In genomic region chr1:218361298-218362065, GRCh38 we compare ENCODE assay signal across 11 cellular contexts. TPM values are rescaled to one million over a fixed set of nuclear protein-coding genes. Genes with fewer than 3 reads are reported as not detected.
DNase-seq lines count a peak whose midpoint lies in the region; ATAC-seq, FAIRE-seq and TF ChIP-seq lines count a peak whose summit lies in the region.
"Had no signal": no experiment of that assay in that cellular context is flagged by ENCODE, and none has a peak within 500 bp of the region (broad histone marks: within the 10 kb centered on the region; RNA-seq: fewer than 3 reads in every experiment).

No MANE protein-coding gene starts in this region.

- no TSS peak for BruUV-seq in endothelial cell of umbilical vein (replicated peaks; lab: Mats Ljungman, UMichigan)

- H3K27me3 ChIP-seq in endothelial cell of umbilical vein (ENCODE audit: control insufficient read depth in 2 of 2, insufficient read depth in 2 of 2, low read length in 2 of 2) (no peaks in the 10 kb centered on the region), skeletal muscle tissue (ENCODE audit: control insufficient read depth in 3 of 3, insufficient read depth in 3 of 3, low read length in 3 of 3) (no peaks in the 10 kb centered on the region)
- H3K27me3 ChIP-seq: neutrophil had no signal

- no peak overlapping the region for H3K4me2 ChIP-seq in endothelial cell of umbilical vein (ENCODE audit: insufficient read depth, low read length)

- TF ChIP-seq CTCF in endothelial cell of umbilical vein (IDR thresholded peaks at IDR 0.05; ENCODE audit: extremely low read depth in 1 of 2, insufficient read depth in 1 of 2, low read depth in 1 of 2, low read length in 2 of 2) (peak; percentile 55 to 70), natural killer cell (IDR thresholded peaks at IDR 0.05) (no peak)

- no peak overlapping the region for H3K4me3 Mint-ChIP-seq in natural killer cell
- H3K4me3 Mint-ChIP-seq: activated T-cell treated with anti-CD3 and anti-CD28 coated beads, Interleukin-2, amount 50 U/mL, for 72 hours; CD4-positive, CD25-positive, alpha-beta regulatory T cell had no signal

- H3K27ac ChIP-seq in endothelial cell of umbilical vein (ENCODE audit: insufficient read depth, low read depth, low read length) (no peak overlapping the region), skeletal muscle tissue (ENCODE audit: low read depth, low read length) (peak overlapping the region; percentile 15)
- H3K27ac ChIP-seq: neutrophil had no signal

- CTCF ChIA-PET in endothelial cell of umbilical vein (lab: Charles Lee): interaction anchor here (1.1 to 5.3 kb wide), 5 partner anchors 15 to 1206 kb away, joined by 3 to 62 read pairs (median 4); no protein-coding TSS in a partner anchor

- no peaks in the 10 kb centered on the region for H3K9me3 Mint-ChIP-seq in natural killer cell
- H3K9me3 Mint-ChIP-seq: activated T-cell treated with anti-CD3 and anti-CD28 coated beads, Interleukin-2, amount 50 U/mL, for 72 hours; CD4-positive, CD25-positive, alpha-beta regulatory T cell had no signal

- no peaks in the 10 kb centered on the region for H3K4me1 Mint-ChIP-seq in natural killer cell
- H3K4me1 Mint-ChIP-seq: CD4-positive, CD25-positive, alpha-beta regulatory T cell had no signal

- H3K27me3 Mint-ChIP-seq in natural killer cell (ENCODE audit: low read depth in 2 of 2): no peaks in the 10 kb centered on the region

- H3K9ac ChIP-seq in endothelial cell of umbilical vein (replicated peaks; ENCODE audit: extremely low read depth, insufficient read depth, low read length): no peak overlapping the region
- peak overlapping the region in 1 of 3 donors; percentile 21 for H3K9ac ChIP-seq in skeletal muscle tissue (ENCODE audit: low read depth in 1 of 3, low read length in 3 of 3)

- dilution Hi-C loops in endothelial cell of umbilical vein (cut with MboI; ENCODE audit: extremely low pct_ligation_motif_present, low sequenced_read_pairs): no loop called here

- no peak for TF ChIP-seq POLR2A in endothelial cell of umbilical vein (IDR thresholded peaks at IDR 0.05; ENCODE audit: low read depth, low read length)

- H3K9me1 ChIP-seq in endothelial cell of umbilical vein (replicated peaks; ENCODE audit: control insufficient read depth, extremely low read depth, insufficient read depth, low read length): no peaks in the 10 kb centered on the region

- peaks cover 6% of the 10 kb centered on the region for H3K4me1 ChIP-seq in endothelial cell of umbilical vein (ENCODE audit: control insufficient read depth, extremely low read depth, insufficient read depth, low read length)
- peaks cover 39 to 50% (median 46%) of the 10 kb centered on the region in 3 donors for H3K4me1 ChIP-seq in skeletal muscle tissue (ENCODE audit: control insufficient read depth in 3 of 3, insufficient read depth in 3 of 3, low read length in 3 of 3)

- H4K20me1 ChIP-seq in endothelial cell of umbilical vein (replicated peaks; ENCODE audit: control insufficient read depth, extremely low read depth, insufficient read depth, low read length): no peaks in the 10 kb centered on the region

- no peaks in the 10 kb centered on the region for H3K79me2 ChIP-seq in endothelial cell of umbilical vein (ENCODE audit: control insufficient read depth, insufficient read depth, low read length)

- H3K9me3 ChIP-seq in endothelial cell of umbilical vein (replicated peaks; ENCODE audit: control insufficient read depth, insufficient read depth, low read length): no peaks in the 10 kb centered on the region
- H3K9me3 ChIP-seq in skeletal muscle tissue (ENCODE audit: control insufficient read depth in 3 of 3, low read length in 3 of 3): no peaks in the 10 kb centered on the region
- H3K9me3 ChIP-seq: neutrophil had no signal

- DNase-seq in NCI-H510A treated with DMSO at 0.1 percent for 48 hours (lab: John Stamatoyannopoulos, UW) (peak; percentile 34), NCI-H510A (lab: John Stamatoyannopoulos, UW) (no peak), NCI-H69 (lab: John Stamatoyannopoulos, UW) (peak; percentile 91), endothelial cell of umbilical vein (ENCODE audit: low read depth, low spot score) (peak; percentile 81), natural killer cell (no peak)
- DNase-seq: activated T-cell treated with anti-CD3 and anti-CD28 coated beads, Interleukin-2, amount 50 U/mL, for 72 hours; CD4-positive, CD25-positive, alpha-beta regulatory T cell had no signal

- no peak overlapping the region for H2AFZ ChIP-seq in endothelial cell of umbilical vein (ENCODE audit: low read depth, low read length)

- no peak overlapping the region for H3K27ac Mint-ChIP-seq in natural killer cell
- H3K27ac Mint-ChIP-seq: activated T-cell treated with anti-CD3 and anti-CD28 coated beads, Interleukin-2, amount 50 U/mL, for 72 hours; CD4-positive, CD25-positive, alpha-beta regulatory T cell had no signal

- intact Hi-C loops in endothelial cell of umbilical vein (cut with micrococcal nuclease) (loop anchor here (1.0 to 5.0 kb wide), 3 partner anchors 160 to 706 kb away; no protein-coding TSS in a partner anchor), natural killer cell (cut with micrococcal nuclease) (no loop called here)

- H3K36me3 ChIP-seq in endothelial cell of umbilical vein (ENCODE audit: control insufficient read depth in 2 of 2, extremely low read depth in 1 of 2, insufficient read depth in 2 of 2, low read length in 2 of 2) (no peaks in the 10 kb centered on the region), skeletal muscle tissue (ENCODE audit: control insufficient read depth in 3 of 3, insufficient read depth in 3 of 3, low read length in 3 of 3) (no peaks in the 10 kb centered on the region)
- H3K36me3 ChIP-seq: neutrophil had no signal

- no peak overlapping the region for H3K4me3 ChIP-seq in endothelial cell of umbilical vein (replicated peaks in 1 of 3; ENCODE audit: insufficient read depth in 1 of 3, low read depth in 1 of 3, low read length in 3 of 3)
- no peak overlapping the region for H3K4me3 ChIP-seq in skeletal muscle tissue (ENCODE audit: low read length in 3 of 3)

- POLR2A ChIA-PET in endothelial cell of umbilical vein (lab: Charles Lee): no interaction called here

- no peak for ATAC-seq in GM21825 (IDR thresholded peaks at IDR 0.05; ENCODE audit: unreplicated experiment)
- no peak for ATAC-seq in GM18511 (IDR thresholded peaks at IDR 0.05; ENCODE audit: unreplicated experiment)
- ATAC-seq in natural killer cell: no peak
- ATAC-seq: activated T-cell treated with anti-CD3 and anti-CD28 coated beads, Interleukin-2, amount 50 U/mL, for 72 hours had no signal

- H3K36me3 Mint-ChIP-seq in natural killer cell: no peaks in the 10 kb centered on the region
- H3K36me3 Mint-ChIP-seq: CD4-positive, CD25-positive, alpha-beta regulatory T cell had no signal

- peak; percentile 82 for FAIRE-seq in endothelial cell of umbilical vein (lab: Jason Lieb, UNC)

TF ChIP-seq in endothelial cell of umbilical vein, 7 proteins besides CTCF, POLR2A, EP300 and RAD21:
- no peak for TF ChIP-seq MAX (IDR thresholded peaks at IDR 0.05; ENCODE audit: insufficient read depth, insufficient read length)
- no peak for TF ChIP-seq FOS (IDR thresholded peaks at IDR 0.05; ENCODE audit: borderline replicate concordance, insufficient read depth, low read length)
- no peak for TF ChIP-seq EZH2 (IDR thresholded peaks at IDR 0.05; ENCODE audit: borderline replicate concordance, low read depth, low read length, severe bottlenecking)
- no peak for TF ChIP-seq GATA2 (IDR thresholded peaks at IDR 0.05; ENCODE audit: insufficient read depth, insufficient read length, low read depth, low read length)
- no peak for TF ChIP-seq JUN (IDR thresholded peaks at IDR 0.05; ENCODE audit: borderline replicate concordance, insufficient read depth, insufficient read length, low read depth)
- no peak for TF ChIP-seq MYC (IDR thresholded peaks at IDR 0.05; ENCODE audit: low read depth, low read length)
- TF ChIP-seq POLR2AphosphoS5 (IDR thresholded peaks at IDR 0.05; ENCODE audit: insufficient read depth, low read depth, low read length): no peak

RNA-seq across cellular contexts. Expression of gene TGFB2, which starts 16.3 kb away (rescaled TPM):
- total RNA-seq in endothelial cell of umbilical vein (31.5 and 43.5 TPM in 2 replicates), skeletal muscle tissue (50.6 TPM), natural killer cell (under 1 TPM in 1 of 3 donors, not detected in 2; 0.07 TPM)
- polyA plus RNA-seq in endothelial cell of umbilical vein: 21.2 TPM in 2 replicates
- 19.7 and 27.7 TPM in 2 replicates for polyA plus RNA-seq in endothelial cell of umbilical vein (2011; cell fraction: cytosol; rRNA removed)
- 30.8 and 39.2 TPM in 2 replicates for polyA plus RNA-seq in endothelial cell of umbilical vein (2011; cell fraction: nucleus; rRNA removed)
- polyA plus RNA-seq in endothelial cell of umbilical vein (2012): 56.7 and 63.7 TPM in 2 replicates
- 62.2 and 63.2 TPM in 2 replicates for polyA minus RNA-seq in endothelial cell of umbilical vein
- polyA minus RNA-seq in endothelial cell of umbilical vein (2011; cell fraction: cytosol; rRNA and poly(A)+ RNA removed): not detected
- polyA minus RNA-seq in endothelial cell of umbilical vein (2011; cell fraction: nucleus; rRNA and poly(A)+ RNA removed): 60.3 and 100 TPM in 2 replicates
- total RNA-seq: activated T-cell treated with anti-CD3 and anti-CD28 coated beads, Interleukin-2, amount 50 U/mL, for 72 hours; CD4-positive, CD25-positive, alpha-beta regulatory T cell had no signal
- polyA plus RNA-seq: CD4-positive, CD25-positive, alpha-beta regulatory T cell had no signal

Comparison
In these comparisons a context has a peak if more than half of its experiments do, and no peak if none do; other contexts are left out.
1. DNase-seq: peak in NCI-H510A treated with DMSO at 0.1 percent for 48 hours (single experiment), NCI-H69 (single experiment) and endothelial cell of umbilical vein (single experiment); none in NCI-H510A (single experiment) and natural killer cell (single experiment).
2. RNA of gene TGFB2, which starts 16.3 kb away (total RNA-seq): 50.6 TPM in skeletal muscle tissue (single experiment) and 31.5 to 43.5 TPM in endothelial cell of umbilical vein; 0.07 TPM in natural killer cell; every median in the first group is over 10 times any median in the second.